Comparison of ENCODE assay signal across 19 cellular contexts in the genomic region with DNA sequence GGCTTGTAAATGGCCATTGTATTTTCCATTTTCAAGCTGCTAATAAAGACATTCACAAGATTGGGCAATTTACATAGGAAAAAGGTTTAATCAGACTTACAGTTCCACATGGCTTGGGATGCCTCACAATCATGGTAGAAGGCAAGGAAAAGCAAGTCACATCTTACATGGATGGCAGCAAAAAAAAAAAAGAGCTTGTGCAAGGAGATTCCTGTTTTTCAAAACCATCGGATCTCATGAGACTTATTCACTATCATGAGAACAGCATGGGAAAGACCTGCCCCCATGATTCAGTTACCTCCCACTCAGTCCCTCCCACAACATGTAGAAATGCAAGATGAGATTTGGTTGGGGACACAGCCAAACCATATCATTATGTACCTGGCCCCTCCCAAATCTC.
DNase-seq lines count a peak whose midpoint lies in the region; ATAC-seq, FAIRE-seq and TF ChIP-seq lines count a peak whose summit lies in the region.
"Had no signal": no experiment of that assay in that cellular context is flagged by ENCODE, and none has a peak within 500 bp of the region (broad histone marks: within the 10 kb centered on the region; RNA-seq: fewer than 3 reads in every experiment).

No MANE protein-coding gene starts in this region.

- H3K4me1 ChIP-seq in K562 (replicated peaks in 1 of 2; ENCODE audit: control insufficient read depth in 2 of 2, insufficient read depth in 2 of 2, low read length in 2 of 2) (no peaks in the 10 kb centered on the region), endodermal cell (ENCODE audit: control insufficient read depth, insufficient read depth, low read length) (no peaks in the 10 kb centered on the region), smooth muscle cell (ENCODE audit: low read depth) (no peaks in the 10 kb centered on the region), testis (no peaks in the 10 kb centered on the region)
- H3K4me1 ChIP-seq: Caco-2, HAP-1 had no signal

- no peak for TF ChIP-seq EP300 in K562 (IDR thresholded peaks at IDR 0.05; ENCODE audit: low read length)

- H3K27ac ChIP-seq in K562 (ENCODE audit: extremely low read depth, low read depth, low read length): no peak overlapping the region
- no peak overlapping the region for H3K27ac ChIP-seq in endodermal cell (ENCODE audit: low read depth, low read length)
- peak overlapping the region; percentile 25 for H3K27ac ChIP-seq in smooth muscle cell (ENCODE audit: low read depth)
- H3K27ac ChIP-seq in testis: no peak overlapping the region
- H3K27ac ChIP-seq: C4-2B, GM23248 had no signal

- H3K4me3 Mint-ChIP-seq in endodermal cell: no peak overlapping the region
- no peak overlapping the region for H3K4me3 Mint-ChIP-seq in immature natural killer cell
- H3K4me3 Mint-ChIP-seq: CD4-positive, alpha-beta T cell had no signal

- no peak for FAIRE-seq in K562 (lab: Jason Lieb, UNC)
- FAIRE-seq: A204.1, GM12878, GM19239 had no signal

- no peak for ATAC-seq in K562
- ATAC-seq: GM12878 had no signal

- H4K20me1 ChIP-seq in K562 (replicated peaks; ENCODE audit: control insufficient read depth, insufficient read depth, low read length) (no peaks in the 10 kb centered on the region), smooth muscle cell (ENCODE audit: low read depth) (peaks cover 97% of the 10 kb centered on the region)

- no peaks in the 10 kb centered on the region; the same call in 1 of the 3 replicates for H3K79me2 ChIP-seq in K562 (ENCODE audit: control insufficient read depth, insufficient read depth, low read length)
- peaks cover 99% of the 10 kb centered on the region for H3K79me2 ChIP-seq in smooth muscle cell (ENCODE audit: low read depth)

- H2AFZ ChIP-seq in K562 (ENCODE audit: low read depth, low read length) (no peak overlapping the region), smooth muscle cell (ENCODE audit: low read depth) (no peak overlapping the region)
- H2AFZ ChIP-seq: GM23248 had no signal

- H3K36me3 Mint-ChIP-seq in endodermal cell (ENCODE audit: low read depth) (peaks cover 66% of the 10 kb centered on the region), immature natural killer cell (peaks cover 21 to 40% (median 38%) of the 10 kb centered on the region in 3 donors)

- H3K4me1 Mint-ChIP-seq in endodermal cell: no peaks in the 10 kb centered on the region
- peaks cover 69 to 94% of the 10 kb centered on the region in 2 donors for H3K4me1 Mint-ChIP-seq in immature natural killer cell

- DNase-seq in K562 (ENCODE audit: extremely low read depth in 1 of 4, low spot score in 3 of 4): no peak
- no peak for DNase-seq in endodermal cell
- DNase-seq in smooth muscle cell (lab: John Stamatoyannopoulos, UW; ENCODE audit: unreplicated experiment): no peak
- no peak for DNase-seq in immature natural killer cell
- DNase-seq in testis: no peak
- DNase-seq in NCI-H2196 (lab: John Stamatoyannopoulos, UW; ENCODE audit: unreplicated experiment): no peak
- DNase-seq: ACHN; AML-193; Caco-2; CD4-positive, alpha-beta T cell; DMS153; DND-41; EL; GM23248 had no signal

- H3K9me3 ChIP-seq in K562 (replicated peaks; ENCODE audit: control insufficient read depth, insufficient read depth, low read depth, low read length) (peaks cover 3% of the 10 kb centered on the region), endodermal cell (ENCODE audit: control insufficient read depth, low read length) (peaks cover 49% of the 10 kb centered on the region), smooth muscle cell (replicated peaks; ENCODE audit: low read depth) (no peaks in the 10 kb centered on the region), testis (no peaks in the 10 kb centered on the region)

- peaks cover 46% of the 10 kb centered on the region for H3K9me3 Mint-ChIP-seq in endodermal cell
- peaks cover 0 to 12% (median 4%) of the 10 kb centered on the region in 6 donors for H3K9me3 Mint-ChIP-seq in immature natural killer cell

- H3K4me3 ChIP-seq in K562 (no peak overlapping the region), endodermal cell (ENCODE audit: low read length) (peak overlapping the region; percentile 62), smooth muscle cell (no peak overlapping the region), testis (no peak overlapping the region)
- H3K4me3 ChIP-seq: GM12878, GM23248, HAP-1 had no signal

- H3K36me3 ChIP-seq in K562 (ENCODE audit: control insufficient read depth, insufficient read depth, low read length): peaks cover 6% of the 10 kb centered on the region; the same call in 1 of the 3 replicates
- H3K36me3 ChIP-seq in endodermal cell (ENCODE audit: control insufficient read depth, insufficient read depth, low read length): peaks cover 81% of the 10 kb centered on the region
- H3K36me3 ChIP-seq in smooth muscle cell (ENCODE audit: low read depth): peaks cover 18% of the 10 kb centered on the region
- H3K36me3 ChIP-seq in testis (ENCODE audit: low read depth, missing control alignments): no peaks in the 10 kb centered on the region
- H3K36me3 ChIP-seq: HAP-1 had no signal

- no peak for TF ChIP-seq CTCF in K562 (IDR thresholded peaks at IDR 0.05 in 2 of 3, conservative IDR thresholded peaks at IDR 0.05 in 1 of 3; ENCODE audit: insufficient read depth in 2 of 3, low read depth in 1 of 3, low read length in 3 of 3)
- TF ChIP-seq CTCF in endodermal cell (conservative IDR thresholded peaks at IDR 0.05): no peak
- TF ChIP-seq CTCF in smooth muscle cell (IDR thresholded peaks at IDR 0.05; ENCODE audit: borderline replicate concordance, insufficient read depth, poor library complexity, severe bottlenecking): no peak
- TF ChIP-seq CTCF in testis (IDR thresholded peaks at IDR 0.05): no peak

- no peak for TF ChIP-seq POLR2A in K562 (conservative IDR thresholded peaks at IDR 0.05)
- no peak for TF ChIP-seq POLR2A in testis (IDR thresholded peaks at IDR 0.05)

- BruUV-seq in K562 (replicated peaks; lab: Mats Ljungman, UMichigan): no TSS peak

- no peaks in the 10 kb centered on the region for H3K9me1 ChIP-seq in K562 (ENCODE audit: control insufficient read depth, insufficient read depth, low read length)

- no peak overlapping the region for H3K4me2 ChIP-seq in K562 (ENCODE audit: insufficient read depth, low read length)
- no peak overlapping the region for H3K4me2 ChIP-seq in smooth muscle cell

- H3K27me3 Mint-ChIP-seq in endodermal cell (ENCODE audit: insufficient read depth) (no peaks in the 10 kb centered on the region), immature natural killer cell (ENCODE audit: low read depth in 3 of 3) (peaks cover 0 to 3% (median 2%) of the 10 kb centered on the region in 3 donors)
- H3K27me3 Mint-ChIP-seq: CD4-positive, alpha-beta T cell had no signal

- WGBS in K562 (ENCODE audit: insufficient coverage, low coverage, missing lambda C conversion rate): 91% methylated on average over 1 of the region's 1 CpG
- WGBS in endodermal cell (ENCODE audit: insufficient coverage in 1 of 2, insufficient read length in 1 of 2), 2 experiments: 100% methylated on average over 1 of the region's 1 CpG; no CpG with 5 or more reads in 1 of the 2 experiments
- WGBS in smooth muscle cell (ENCODE audit: low lambda C conversion rate): 96% methylated on average over 1 of the region's 1 CpG
- WGBS in testis, 2 donors: 89 to 97% methylated on average over 1 of the region's 1 CpG

- H3K9ac ChIP-seq in K562 (ENCODE audit: insufficient read depth in 1 of 2, low read depth in 2 of 2, low read length in 2 of 2) (no peak overlapping the region), endodermal cell (ENCODE audit: extremely low read depth, low read length, poor library complexity, severe bottlenecking) (no peak overlapping the region), smooth muscle cell (ENCODE audit: low read depth) (no peak overlapping the region)
- H3K9ac ChIP-seq: GM23248 had no signal

- POLR2A ChIA-PET in K562 (lab: Yijun Ruan, JAX): no interaction called here

- no peaks in the 10 kb centered on the region for H3K27me3 ChIP-seq in K562 (ENCODE audit: control insufficient read depth in 2 of 2, insufficient read depth in 2 of 2, low read length in 2 of 2)
- H3K27me3 ChIP-seq in endodermal cell (ENCODE audit: control insufficient read depth, insufficient read depth, low read length, poor library complexity, severe bottlenecking): no peaks in the 10 kb centered on the region
- no peaks in the 10 kb centered on the region for H3K27me3 ChIP-seq in smooth muscle cell (ENCODE audit: low read depth)
- H3K27me3 ChIP-seq in testis: no peaks in the 10 kb centered on the region

- TF ChIP-seq RAD21 in K562 (CRISPR knock-in tag; conservative IDR thresholded peaks at IDR 0.05 in 1 of 2, IDR thresholded peaks at IDR 0.05 in 1 of 2): no peak

- CTCF ChIA-PET in K562 (lab: Yijun Ruan, JAX; ENCODE audit: low intra/inter-chr PET ratio): no interaction called here

- intact Hi-C loops in K562 (cut with micrococcal nuclease): no loop called here
- intact Hi-C loops in testis (cut with DNase I; ENCODE audit: low total_unique reads): no loop called here

- peaks cover 13% of the 10 kb centered on the region for H3F3A ChIP-seq in smooth muscle cell (ENCODE audit: low read depth)

- in situ Hi-C loops in K562 (cut with MboI): no loop called here

- no peak overlapping the region for H3K27ac Mint-ChIP-seq in endodermal cell
- H3K27ac Mint-ChIP-seq in immature natural killer cell: peak overlapping the region in 2 of 6 donors; percentile 50 to 84
- H3K27ac Mint-ChIP-seq: CD4-positive, alpha-beta T cell had no signal

TF ChIP-seq in K562, 482 proteins besides CTCF, POLR2A, EP300 and RAD21:
- TF ChIP-seq MEIS2 (IDR thresholded peaks at IDR 0.05; ENCODE audit: partially characterized antibody) (no peak), ZNF431 (CRISPR knock-in tag; IDR thresholded peaks at IDR 0.05) (peak; percentile 90)
